Comparison of ENCODE assay signal across 8 cellular contexts in genomic region chr1:1780598-1781525, GRCh38. TPM values are rescaled to one million over a fixed set of nuclear protein-coding genes. Genes with fewer than 3 reads are reported as not detected.
A peak's percentile ranks its signal among the peaks of the same experiment; 100 is the strongest.
DNase-seq lines count a peak whose midpoint lies in the region; ATAC-seq, FAIRE-seq and TF ChIP-seq lines count a peak whose summit lies in the region.

No MANE protein-coding gene starts in this region.

- WGBS in testis, 2 donors, result 76 to 84% methylated on average over 7 of the region's 7 CpGs

- no peaks in the 10 kb centered on the region for H3K27me3 Mint-ChIP-seq in activated T-cell treated with anti-CD3 and anti-CD28 coated beads, Interleukin-2, amount 50 U/mL, for 4 hours (ENCODE audit: low read depth)
- H3K27me3 Mint-ChIP-seq in activated CD4-positive, alpha-beta memory T cell treated with anti-CD3 and anti-CD28 coated beads for 36 hours, result no peaks in the 10 kb centered on the region

- no peaks in the 10 kb centered on the region for H3K9me3 ChIP-seq in kidney (ENCODE audit: control insufficient read depth in 1 of 2, low read length in 2 of 2)
- H3K9me3 ChIP-seq in testis, result no peaks in the 10 kb centered on the region

- peak overlapping the region; percentile 83 for H3K27ac Mint-ChIP-seq in activated CD4-positive, alpha-beta memory T cell treated with anti-CD3 and anti-CD28 coated beads for 36 hours

- no peak for DNase-seq in activated T-cell treated with anti-CD3 and anti-CD28 coated beads, Interleukin-2, amount 50 U/mL, for 4 hours
- DNase-seq in activated T-cell treated with anti-CD3 and anti-CD28 coated beads for 4 hours (no peak), kidney (peak; percentile 61), testis (no peak)
- DNase-seq in activated CD4-positive, alpha-beta memory T cell treated with anti-CD3 and anti-CD28 coated beads for 36 hours, result no peak

- no peak for TF ChIP-seq POLR2A in testis (IDR thresholded peaks at IDR 0.05)

- peak overlapping the region; percentile 78 for H3K4me3 Mint-ChIP-seq in activated T-cell treated with anti-CD3 and anti-CD28 coated beads, Interleukin-2, amount 50 U/mL, for 4 hours
- H3K4me3 Mint-ChIP-seq in activated CD4-positive, alpha-beta memory T cell treated with anti-CD3 and anti-CD28 coated beads for 36 hours, result peak overlapping the region; percentile 43

- H3K9me3 Mint-ChIP-seq in activated T-cell treated with anti-CD3 and anti-CD28 coated beads, Interleukin-2, amount 50 U/mL, for 4 hours, result no peaks in the 10 kb centered on the region
- H3K9me3 Mint-ChIP-seq in activated CD4-positive, alpha-beta memory T cell treated with anti-CD3 and anti-CD28 coated beads for 36 hours, result no peaks in the 10 kb centered on the region

- intact Hi-C loops in activated CD4-positive, alpha-beta memory T cell treated with anti-CD3 and anti-CD28 coated beads for 36 hours (cut with micrococcal nuclease), result loop anchor here (2.0 to 5.0 kb wide), 2 partner anchors 41 to 108 kb away; no protein-coding TSS in a partner anchor
- intact Hi-C loops in kidney (cut with DNase I), result no loop called here
- intact Hi-C loops in testis (cut with DNase I; ENCODE audit: low total_unique reads), result no loop called here

- ATAC-seq in activated T-cell treated with anti-CD3 and anti-CD28 coated beads, Interleukin-2, amount 50 U/mL, for 4 hours, result no peak
- ATAC-seq in GM19467 (IDR thresholded peaks at IDR 0.05; ENCODE audit: unreplicated experiment) (no peak), esophagus mucosa (no peak), HG02884 (IDR thresholded peaks at IDR 0.05; ENCODE audit: unreplicated experiment) (no peak)

- H3K4me3 ChIP-seq in kidney (ENCODE audit: low read length in 2 of 2) (no peak overlapping the region), testis (no peak overlapping the region)

- CTCF ChIA-PET in activated CD4-positive, alpha-beta memory T cell treated with anti-CD3 and anti-CD28 coated beads for 36 hours (lab: Charles Lee), result interaction anchor here (1.3 to 2.6 kb wide), 3 partner anchors 8 to 128 kb away, joined by 5 to 14 read pairs (median 14); no protein-coding TSS in a partner anchor

- peaks cover 56% of the 10 kb centered on the region for H3K4me1 Mint-ChIP-seq in activated T-cell treated with anti-CD3 and anti-CD28 coated beads, Interleukin-2, amount 50 U/mL, for 4 hours (ENCODE audit: low read depth)
- peaks cover 57% of the 10 kb centered on the region for H3K4me1 Mint-ChIP-seq in activated CD4-positive, alpha-beta memory T cell treated with anti-CD3 and anti-CD28 coated beads for 36 hours (ENCODE audit: low read depth)

- no peak for FAIRE-seq in kidney (lab: Jason Lieb, UNC)

- peaks cover 12 to 34% of the 10 kb centered on the region in 2 donors for H3K4me1 ChIP-seq in kidney (ENCODE audit: control insufficient read depth in 1 of 2, insufficient read depth in 1 of 2, low read depth in 1 of 2, low read length in 2 of 2)
- H3K4me1 ChIP-seq in testis, result peaks cover 64% of the 10 kb centered on the region

- H3K9ac ChIP-seq in kidney (ENCODE audit: low read length in 2 of 2), result no peak overlapping the region

- POLR2A ChIA-PET in activated CD4-positive, alpha-beta memory T cell treated with anti-CD3 and anti-CD28 coated beads for 36 hours (lab: Charles Lee), result interaction anchor here (2.0 kb wide), 1 partner anchor 128 kb away, joined by 6 read pairs; no protein-coding TSS in a partner anchor

- H3K36me3 ChIP-seq in kidney (ENCODE audit: control insufficient read depth in 1 of 2, insufficient read depth in 2 of 2, low read length in 2 of 2) (peaks cover 4 to 7% of the 10 kb centered on the region in 2 donors), testis (ENCODE audit: low read depth, missing control alignments) (no peaks in the 10 kb centered on the region)

- TF ChIP-seq CTCF in kidney (IDR thresholded peaks at IDR 0.05; ENCODE audit: borderline replicate concordance, extremely low read depth, insufficient read depth) (no peak), testis (IDR thresholded peaks at IDR 0.05) (no peak)

- no peaks in the 10 kb centered on the region for H3K27me3 ChIP-seq in testis

- peaks cover 4% of the 10 kb centered on the region for H3K36me3 Mint-ChIP-seq in activated T-cell treated with anti-CD3 and anti-CD28 coated beads, Interleukin-2, amount 50 U/mL, for 4 hours (ENCODE audit: insufficient read depth)
- H3K36me3 Mint-ChIP-seq in activated CD4-positive, alpha-beta memory T cell treated with anti-CD3 and anti-CD28 coated beads for 36 hours, result peaks cover 2% of the 10 kb centered on the region

- H3K27ac ChIP-seq in kidney (ENCODE audit: low read depth in 2 of 2, low read length in 2 of 2), result peak overlapping the region in 1 of 2 donors; percentile 71
- peak overlapping the region; percentile 53 to 91 for H3K27ac ChIP-seq in testis

RNA-seq across cellular contexts. Expression of gene NADK, which starts 2.6 kb away (rescaled TPM):
- total RNA-seq in activated T-cell treated with anti-CD3 and anti-CD28 coated beads, Interleukin-2, amount 50 U/mL, for 4 hours, result 100 to 1,000 TPM in 2 of 3 donors, 10 to 100 TPM in 1; 98.7 to 108 (median 106) TPM
- total RNA-seq in activated CD4-positive, alpha-beta memory T cell treated with anti-CD3 and anti-CD28 coated beads for 36 hours, result 10 to 100 TPM; 56.2 to 57.4 TPM
- total RNA-seq in kidney (76.3 TPM), testis (100 to 1,000 TPM; 105 to 111 TPM), esophagus mucosa (31.8 TPM)
- polyA plus RNA-seq in kidney (ENCODE audit: insufficient read depth, low read depth, low replicate concordance) (37.9 TPM), testis (ENCODE audit: insufficient read depth, low read depth, low replicate concordance) (74.9 TPM)

RNA-seq across cellular contexts. Expression of gene CDK11A, which starts 56.7 kb away (rescaled TPM):
- 100 to 1,000 TPM in 2 of 3 donors, 10 to 100 TPM in 1; 90.1 to 143 (median 126) TPM for total RNA-seq in activated T-cell treated with anti-CD3 and anti-CD28 coated beads, Interleukin-2, amount 50 U/mL, for 4 hours
- 10 to 100 TPM; 44.5 to 49.1 TPM for total RNA-seq in activated CD4-positive, alpha-beta memory T cell treated with anti-CD3 and anti-CD28 coated beads for 36 hours
- 37.3 TPM for total RNA-seq in kidney
- polyA plus RNA-seq in kidney (ENCODE audit: insufficient read depth, low read depth, low replicate concordance), result 21.5 TPM
- total RNA-seq in testis, result 100 to 1,000 TPM in 1 of 2 donors, 10 to 100 TPM in 1; 75.9 to 153 TPM
- 44.8 TPM for polyA plus RNA-seq in testis (ENCODE audit: insufficient read depth, low read depth, low replicate concordance)
- 15.7 TPM for total RNA-seq in esophagus mucosa
